ENCODE assay signal across 18 cellular contexts in the genomic region with DNA sequence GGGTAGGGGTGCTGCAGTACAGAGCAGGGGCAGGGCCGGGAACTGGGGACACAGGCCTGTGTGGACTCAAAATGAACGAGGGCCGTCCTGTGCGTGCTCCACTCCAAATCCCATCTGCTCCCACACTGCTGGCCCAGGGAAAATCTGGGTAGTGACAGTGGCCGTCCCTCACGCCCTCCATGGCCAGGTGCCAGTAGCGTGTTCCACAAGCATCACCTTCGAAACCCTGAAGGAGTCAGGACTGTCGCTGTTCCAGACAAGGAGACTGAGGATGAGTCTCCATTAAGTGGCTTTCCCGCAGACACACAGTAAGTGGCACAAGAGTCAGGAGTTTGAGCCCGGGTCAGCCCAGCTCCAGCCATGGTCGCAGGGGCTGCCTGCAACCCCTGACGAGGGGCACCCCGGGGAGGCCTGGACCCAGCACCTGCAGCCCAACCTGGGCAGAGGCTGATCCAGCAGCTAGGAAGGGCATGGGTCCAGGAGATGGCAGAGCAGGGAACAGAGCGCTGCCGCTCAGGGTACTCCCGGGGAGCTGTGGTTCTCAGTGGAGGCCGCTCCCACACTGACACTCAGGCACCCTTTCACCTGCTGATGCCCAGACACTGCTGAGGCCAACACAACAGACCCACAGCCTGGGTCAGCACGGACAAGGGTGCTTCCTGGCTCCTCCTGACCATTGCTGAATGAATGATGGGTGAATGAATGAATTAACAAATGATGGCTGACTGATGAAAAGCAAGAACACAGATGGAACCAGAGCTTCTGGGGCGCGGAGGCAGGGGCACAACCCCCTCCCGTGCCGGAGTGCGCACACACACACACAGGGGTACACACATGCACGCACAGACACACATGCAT. TPM values are rescaled to one million over a fixed set of nuclear protein-coding genes. Genes with fewer than 3 reads are reported as not detected.
A peak's percentile ranks its signal among the peaks of the same experiment; 100 is the strongest.
DNase-seq lines count a peak whose midpoint lies in the region; ATAC-seq, FAIRE-seq and TF ChIP-seq lines count a peak whose summit lies in the region.
"Had no signal": no experiment of that assay in that cellular context is flagged by ENCODE, and none has a peak within 500 bp of the region (broad histone marks: within the 10 kb centered on the region; RNA-seq: fewer than 3 reads in every experiment).

No MANE protein-coding gene starts in this region.

- H3K23ac ChIP-seq in H1 (ENCODE audit: insufficient read length): no peak overlapping the region

- H2AK5ac ChIP-seq in H1 (ENCODE audit: low read depth, low read length): 0 out of 2 replicates have a peak overlapping the region, but pooled peaks have one; percentile 65

- H2BK12ac ChIP-seq in H1 (ENCODE audit: low read depth, low read length): 0 out of 2 replicates have a peak overlapping the region, but pooled peaks have one; percentile 50

- no peak for TF ChIP-seq EP300 in H1 (IDR thresholded peaks at IDR 0.05; ENCODE audit: borderline replicate concordance in 1 of 2, low read depth in 2 of 2, low read length in 2 of 2)

- no peaks in the 10 kb centered on the region for H3K9me3 ChIP-seq in left ventricle myocardium inferior (replicated peaks)
- H3K9me3 ChIP-seq in H1 (ENCODE audit: insufficient read depth in 2 of 2, low read depth in 1 of 2, low read length in 1 of 2): no peaks in the 10 kb centered on the region
- H3K9me3 ChIP-seq in lower lobe of right lung: no peaks in the 10 kb centered on the region
- no peaks in the 10 kb centered on the region for H3K9me3 ChIP-seq in spleen
- H3K9me3 ChIP-seq: Caco-2 had no signal

- no peaks in the 10 kb centered on the region for H3K79me1 ChIP-seq in H1 (ENCODE audit: low read depth, low read length)

- H2BK120ac ChIP-seq in H1 (replicated peaks; ENCODE audit: low read depth, low read length): no peak overlapping the region

- peak overlapping the region; percentile 9; the same call in 1 of the 2 replicates for H4K8ac ChIP-seq in H1 (ENCODE audit: extremely low read depth, insufficient read depth, low read length)

- H2BK15ac ChIP-seq in H1 (ENCODE audit: low read length): no peak overlapping the region

- no peak for FAIRE-seq in H1 (lab: Jason Lieb, UNC)
- FAIRE-seq: GM12892 had no signal

- no peak overlapping the region for H3K4ac ChIP-seq in H1 (replicated peaks; ENCODE audit: insufficient read length, low read depth, low read length)

- H3K27ac ChIP-seq in left ventricle myocardium inferior (replicated peaks) (peak overlapping the region; percentile 90), H1 (ENCODE audit: low read depth, low read length) (no peak overlapping the region), lower lobe of right lung (no peak overlapping the region), spleen (no peak overlapping the region), RWPE1 (no peak overlapping the region)
- H3K27ac ChIP-seq: GM23248, PC-9 had no signal

- POLR2A ChIA-PET in H1 (lab: Charles Lee; ENCODE audit: partially characterized antibody): no interaction called here
- POLR2A ChIA-PET in RWPE1 (lab: Yijun Ruan, JAX; ENCODE audit: low non-redundant PET): no interaction called here

- CTCF ChIA-PET in H1 (lab: Charles Lee; ENCODE audit: partially characterized antibody): interaction anchor here (0.6 to 2.0 kb wide), 3 partner anchors 11 to 717 kb away, joined by 3 to 5 read pairs (median 3); no protein-coding TSS in a partner anchor
- CTCF ChIA-PET in RWPE1 (lab: Yijun Ruan, JAX): interaction anchor here (0.6 kb wide), 1 partner anchor 11 kb away, joined by 3 read pairs; no protein-coding TSS in a partner anchor

- H3K14ac ChIP-seq in H1 (ENCODE audit: insufficient read length): no peak overlapping the region

- intact Hi-C loops in left ventricle myocardium inferior (cut with micrococcal nuclease) (no loop called here), Right ventricle myocardium superior (cut with DNase I) (no loop called here), lower lobe of right lung (cut with DNase I) (no loop called here), spleen (cut with DNase I; ENCODE audit: low total_unique reads) (no loop called here)

- H3K56ac ChIP-seq in H1 (replicated peaks; ENCODE audit: insufficient read length, low read depth, low read length): no peak overlapping the region

- no peak overlapping the region for H2BK5ac ChIP-seq in H1 (ENCODE audit: low read depth, low read length)

- H4K91ac ChIP-seq in H1 (replicated peaks; ENCODE audit: insufficient read length, low read length): no peak overlapping the region

- no peak for TF ChIP-seq POLR2A in H1 (IDR thresholded peaks at IDR 0.05; ENCODE audit: control extremely low read depth in 1 of 2, low read depth in 2 of 2, low read length in 2 of 2)
- TF ChIP-seq POLR2A in spleen (IDR thresholded peaks at IDR 0.05): no peak

- H3K18ac ChIP-seq in H1 (ENCODE audit: extremely low read depth, low read length): no peak overlapping the region; the same call in 1 of the 2 replicates

- TF ChIP-seq RAD21 in H1 (IDR thresholded peaks at IDR 0.05 in 1 of 2, conservative IDR thresholded peaks at IDR 0.05 in 1 of 2; ENCODE audit: low read depth in 2 of 2, low read length in 2 of 2): no peak

- no peaks in the 10 kb centered on the region for H4K20me1 ChIP-seq in H1 (replicated peaks in 1 of 2; ENCODE audit: control insufficient read depth in 1 of 2, insufficient read depth in 2 of 2, low read length in 2 of 2)

- no peaks in the 10 kb centered on the region for H3K79me2 ChIP-seq in H1 (ENCODE audit: control insufficient read depth in 1 of 2, insufficient read depth in 2 of 2, low read length in 2 of 2)

- no peak overlapping the region for H4K5ac ChIP-seq in H1 (ENCODE audit: insufficient read length, low read depth, low read length)

- no peak overlapping the region for H2AFZ ChIP-seq in H1 (ENCODE audit: low read length)
- H2AFZ ChIP-seq: GM23248, PC-9 had no signal

- no peak overlapping the region for H3K4me3 ChIP-seq in left ventricle myocardium inferior
- H3K4me3 ChIP-seq in H1 (ENCODE audit: extremely low read depth in 1 of 4, insufficient read depth in 2 of 4, low read depth in 3 of 4, low read length in 4 of 4): no peak overlapping the region
- H3K4me3 ChIP-seq in lower lobe of right lung: no peak overlapping the region
- H3K4me3 ChIP-seq in spleen: no peak overlapping the region
- H3K4me3 ChIP-seq: GM23248, PC-9 had no signal

- H3K4me1 ChIP-seq in left ventricle myocardium inferior: peaks cover 37% of the 10 kb centered on the region
- H3K4me1 ChIP-seq in H1 (replicated peaks in 1 of 4; ENCODE audit: control insufficient read depth in 3 of 4, insufficient read depth in 4 of 4, low read length in 3 of 4): peaks cover 0 to 11% (median 8%) of the 10 kb centered on the region in 4 experiments; a peak in 6 of 7 replicates
- peaks cover 22% of the 10 kb centered on the region for H3K4me1 ChIP-seq in lower lobe of right lung
- H3K4me1 ChIP-seq in spleen: peaks cover 0 to 37% (median 12%) of the 10 kb centered on the region in 6 donors
- H3K4me1 ChIP-seq: Caco-2 had no signal

- 95% methylated on average over 25 of the region's 25 CpGs; no CpG with 5 or more reads in 1 of the 2 experiments for WGBS in H1 (ENCODE audit: extremely low coverage in 1 of 2, insufficient coverage in 1 of 2, insufficient read length in 1 of 2, insufficient replicate concordance in 2 of 2, low coverage in 1 of 2, low lambda C conversion rate in 2 of 2, missing lambda C conversion rate in 1 of 2), 2 experiments
- WGBS in spleen, 5 donors: 91 to 96% (median 94%) methylated on average over 24 to 25 of the region's 25 CpGs

- no peak overlapping the region for H3K4me2 ChIP-seq in H1 (ENCODE audit: insufficient read depth in 1 of 2, low read depth in 2 of 2, low read length in 2 of 2)
- H3K4me2 ChIP-seq: PC-9 had no signal

- H3K27me3 ChIP-seq in left ventricle myocardium inferior (ENCODE audit: low read depth) (peaks cover 3% of the 10 kb centered on the region), H1 (replicated peaks in 1 of 4; ENCODE audit: control insufficient read depth in 3 of 4, extremely low read depth in 1 of 4, insufficient read depth in 3 of 4, low read length in 3 of 4) (no peaks in the 10 kb centered on the region), lower lobe of right lung (ENCODE audit: low read depth) (no peaks in the 10 kb centered on the region), spleen (replicated peaks in 1 of 7) (peaks cover 0 to 8% (median 0%) of the 10 kb centered on the region in 7 donors)

- H2BK20ac ChIP-seq in H1 (ENCODE audit: low read length): no peak overlapping the region; the same call in 1 of the 2 replicates

- DNase-seq in left ventricle myocardium inferior (no peak), Right ventricle myocardium superior (no peak), H1 (ENCODE audit: low read depth in 1 of 2, low spot score in 2 of 2) (no peak), lower lobe of right lung (peak; percentile 36), spleen (peak; percentile 46), NCI-H510A treated with DMSO at 0.1 percent for 48 hours (lab: John Stamatoyannopoulos, UW) (no peak), RWPE1 (ENCODE audit: low spot score) (no peak)
- DNase-seq: Caco-2, DMS153, GM23248, NCI-H1048, NCI-H146, NCI-H2081 treated with DMSO at 0.1 percent for 48 hours, NCI-H510A, NCI-H82, PC-9 had no signal

- ATAC-seq in Right ventricle myocardium superior (ENCODE audit: poor library complexity): no peak
- no peak for ATAC-seq in lower lobe of right lung

- H3K9ac ChIP-seq in H1 (replicated peaks in 1 of 4; ENCODE audit: extremely low read depth in 1 of 4, low read depth in 3 of 4, low read length in 3 of 4): no peak overlapping the region
- H3K9ac ChIP-seq: GM23248 had no signal

- H3K23me2 ChIP-seq in H1 (ENCODE audit: low read depth, low read length): peaks cover 10% of the 10 kb centered on the region; the same call in 1 of the 2 replicates

- H3K36me3 ChIP-seq in left ventricle myocardium inferior (no peaks in the 10 kb centered on the region), H1 (ENCODE audit: control insufficient read depth in 2 of 4, insufficient read depth in 4 of 4, low read length in 3 of 4) (no peaks in the 10 kb centered on the region), lower lobe of right lung (no peaks in the 10 kb centered on the region), spleen (no peaks in the 10 kb centered on the region)

- TF ChIP-seq CTCF in left ventricle myocardium inferior (IDR thresholded peaks at IDR 0.05; ENCODE audit: borderline replicate concordance) (no peak), H1 (IDR thresholded peaks at IDR 0.05; ENCODE audit: control extremely low read depth in 1 of 3, insufficient read depth in 1 of 3, low read depth in 1 of 3, low read length in 3 of 3) (no peak), lower lobe of right lung (IDR thresholded peaks at IDR 0.05) (no peak), spleen (IDR thresholded peaks at IDR 0.05 in 8 of 11, conservative IDR thresholded peaks at IDR 0.05 in 3 of 11) (no peak), RWPE1 (conservative IDR thresholded peaks at IDR 0.05; ENCODE audit: low read depth) (no peak)

RNA-seq across cellular contexts. Expression of a gene that starts 35.3 kb away (rescaled TPM):
- 75.0 TPM for total RNA-seq in left ventricle myocardium inferior
- 79.9 TPM for total RNA-seq in Right ventricle myocardium superior
- total RNA-seq in H1 (2021; fragmentation: NEBNext Ultra II Directional; extraction: Animal tissue kit (Norgen Biotek cat#: 25700)): 1.3 and 1.5 TPM in 2 replicates
- polyA plus RNA-seq in H1 (2011; rRNA removed): 0.74 and 2.0 TPM in 2 replicates
- 1.1 TPM for polyA plus RNA-seq in H1 (2011; cell fraction: cytosol; rRNA removed)
- 0.37 TPM for polyA plus RNA-seq in H1 (2011; cell fraction: nucleus; rRNA removed)
- polyA plus RNA-seq in H1 (2012, experiment 1 of 2): 1.6 to 3.2 TPM (median 2.7 TPM) in 4 replicates
- 1.00 TPM for polyA plus RNA-seq in H1 (2012, experiment 2 of 2)
- polyA plus RNA-seq in H1 (2013, experiment 1 of 2): 2.0 TPM
- polyA plus RNA-seq in H1 (2013, experiment 2 of 2): 2.6 TPM
- polyA minus RNA-seq in H1 (2011; rRNA and poly(A)+ RNA removed): 0.20 and 0.57 TPM in 2 replicates
- 0.88 TPM for polyA minus RNA-seq in H1 (2011; cell fraction: cytosol; rRNA and poly(A)+ RNA removed)
- 0.70 TPM for polyA minus RNA-seq in H1 (2011; cell fraction: nucleus; rRNA and poly(A)+ RNA removed)
- 33.9 TPM for total RNA-seq in lower lobe of right lung
- 10 to 100 TPM; 10.2 to 66.6 (median 25.7) TPM for total RNA-seq in spleen
- 1 to 10 TPM in 2 of 3 donors, under 1 TPM in 1; 0.74 to 9.8 (median 4.0) TPM for polyA plus RNA-seq in spleen
- total RNA-seq: GM23248 had no signal

RNA-seq across cellular contexts. Expression of a gene that starts 57.1 kb away (rescaled TPM):
- total RNA-seq in left ventricle myocardium inferior: not detected
- not detected for total RNA-seq in Right ventricle myocardium superior
- total RNA-seq in H1 (2021; fragmentation: NEBNext Ultra II Directional; extraction: Animal tissue kit (Norgen Biotek cat#: 25700)): not detected in 2 replicates
- polyA plus RNA-seq in H1 (2011; rRNA removed): not detected in 2 replicates
- not detected for polyA plus RNA-seq in H1 (2011; cell fraction: cytosol; rRNA removed)
- not detected for polyA plus RNA-seq in H1 (2011; cell fraction: nucleus; rRNA removed)
- polyA plus RNA-seq in H1 (2012, experiment 1 of 2): not detected in 4 replicates
- polyA plus RNA-seq in H1 (2012, experiment 2 of 2): not detected
- polyA plus RNA-seq in H1 (2013, experiment 1 of 2): not detected
- polyA plus RNA-seq in H1 (2013, experiment 2 of 2): not detected
- not detected in 2 replicates for polyA minus RNA-seq in H1 (2011; rRNA and poly(A)+ RNA removed)
- polyA minus RNA-seq in H1 (2011; cell fraction: cytosol; rRNA and poly(A)+ RNA removed): not detected
- polyA minus RNA-seq in H1 (2011; cell fraction: nucleus; rRNA and poly(A)+ RNA removed): not detected
- total RNA-seq in lower lobe of right lung: not detected
- total RNA-seq in spleen: 1 to 10 TPM in 2 of 7 donors, not detected in 5; 1.3 to 1.5 TPM
- polyA plus RNA-seq in spleen: 1 to 10 TPM; 1.3 to 2.4 (median 1.9) TPM
- total RNA-seq: Caco-2, GM23248, MCF 10A, PC-9 had no signal
- polyA plus RNA-seq: GM23248 had no signal

Comparison
In these comparisons a context has a peak if more than half of its experiments do, and no peak if none do; other contexts are left out.
1. DNase-seq: peak in lower lobe of right lung (single experiment) and spleen (single experiment); none in left ventricle myocardium inferior (single experiment), Right ventricle myocardium superior (single experiment), H1 (0 of 2), NCI-H510A treated with DMSO at 0.1 percent for 48 hours (single experiment) and RWPE1 (single experiment).